ENCODE assay signal across 8 cellular contexts in the genomic region with DNA sequence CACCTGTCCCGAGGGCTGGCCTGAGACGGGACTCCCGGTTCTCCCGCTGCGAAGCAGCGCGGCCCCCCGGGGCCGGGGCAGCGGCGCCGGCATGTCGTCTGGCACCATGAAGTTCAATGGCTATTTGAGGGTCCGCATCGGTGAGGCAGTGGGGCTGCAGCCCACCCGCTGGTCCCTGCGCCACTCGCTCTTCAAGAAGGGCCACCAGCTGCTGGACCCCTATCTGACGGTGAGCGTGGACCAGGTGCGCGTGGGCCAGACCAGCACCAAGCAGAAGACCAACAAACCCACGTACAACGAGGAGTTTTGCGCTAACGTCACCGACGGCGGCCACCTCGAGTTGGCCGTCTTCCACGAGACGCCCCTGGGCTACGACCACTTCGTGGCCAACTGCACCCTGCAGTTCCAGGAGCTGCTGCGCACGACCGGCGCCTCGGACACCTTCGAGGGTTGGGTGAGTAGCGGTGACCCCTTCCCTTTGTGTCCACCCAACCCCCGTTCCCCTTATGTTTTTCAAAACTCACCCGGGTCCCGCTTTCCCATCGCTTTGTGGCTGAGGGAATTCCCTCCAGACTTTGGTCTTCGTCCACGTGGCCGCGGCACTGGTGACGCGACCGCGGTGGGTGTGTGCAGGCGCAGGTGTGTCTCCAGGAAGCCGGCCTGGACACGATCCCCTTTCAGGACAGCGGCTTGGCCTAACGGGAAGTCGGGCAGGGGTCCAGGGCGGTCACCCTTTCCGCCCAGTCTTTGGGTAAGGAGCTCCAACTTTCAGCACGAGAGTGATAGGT. TPM values are rescaled to one million over a fixed set of nuclear protein-coding genes. Genes with fewer than 3 reads are reported as not detected.
DNase-seq lines count a peak whose midpoint lies in the region; ATAC-seq and TF ChIP-seq lines count a peak whose summit lies in the region.

No MANE protein-coding gene starts in this region.

- no peak for TF ChIP-seq CTCF in GM23338 (conservative IDR thresholded peaks at IDR 0.05; ENCODE audit: low read depth in 2 of 2)
- TF ChIP-seq CTCF in nephron progenitor cell (IDR thresholded peaks at IDR 0.05), result no peak

- intact Hi-C loops in activated CD4-positive, alpha-beta T cell treated with anti-CD3 and anti-CD28 coated beads for 36 hours (cut with DNase I, micrococcal nuclease), result loop anchor here (2.0 to 5.0 kb wide), 2 partner anchors 131 to 375 kb away; a partner anchor contains a TSS

- H3K9me3 Mint-ChIP-seq in GM23338 (peaks cover 9% of the 10 kb centered on the region), nephron progenitor cell (peaks cover 33% of the 10 kb centered on the region)
- peaks cover 1% of the 10 kb centered on the region for H3K9me3 Mint-ChIP-seq in activated CD4-positive, alpha-beta T cell treated with anti-CD3 and anti-CD28 coated beads for 36 hours (ENCODE audit: low read depth)

- H3K4me3 ChIP-seq in ACC112 (ENCODE audit: low read depth, low read length) (peak overlapping the region; percentile 86), GM23338 (peak overlapping the region; percentile 80)

- peaks cover 11% of the 10 kb centered on the region for H3K4me1 Mint-ChIP-seq in GM23338
- H3K4me1 Mint-ChIP-seq in activated CD4-positive, alpha-beta T cell treated with anti-CD3 and anti-CD28 coated beads for 36 hours, result peaks cover 33% of the 10 kb centered on the region
- H3K4me1 Mint-ChIP-seq in nephron progenitor cell, result peaks cover 6% of the 10 kb centered on the region

- CTCF ChIA-PET in activated CD4-positive, alpha-beta T cell treated with anti-CD3 and anti-CD28 coated beads for 36 hours (lab: Charles Lee), result interaction anchor here (0.6 to 3.7 kb wide), 13 partner anchors 12 to 345 kb away, joined by 3 to 17 read pairs (median 3); no protein-coding TSS in a partner anchor

- H2AFZ ChIP-seq in ACC112 (ENCODE audit: low read length, unreplicated experiment) (peak overlapping the region; percentile 86), GM23338 (peak overlapping the region; percentile 100)

- ATAC-seq in GM23338, result peak; percentile 9
- peak; percentile 2 for ATAC-seq in activated CD4-positive, alpha-beta T cell treated with anti-CD3 and anti-CD28 coated beads for 36 hours
- no peak for ATAC-seq in HG02678 (IDR thresholded peaks at IDR 0.05; ENCODE audit: unreplicated experiment)
- no peak for ATAC-seq in GM18861 (IDR thresholded peaks at IDR 0.05; ENCODE audit: unreplicated experiment)

- peaks cover 5% of the 10 kb centered on the region; the same call in 2 of the 3 replicates for H3K36me3 Mint-ChIP-seq in GM23338 (ENCODE audit: low read depth)
- H3K36me3 Mint-ChIP-seq in activated CD4-positive, alpha-beta T cell treated with anti-CD3 and anti-CD28 coated beads for 36 hours (ENCODE audit: low read depth), result peaks cover 38% of the 10 kb centered on the region
- no peaks in the 10 kb centered on the region for H3K36me3 Mint-ChIP-seq in nephron progenitor cell (ENCODE audit: low read depth)

- peak overlapping the region; percentile 78 for H3K4me3 Mint-ChIP-seq in GM23338
- peak overlapping the region; percentile 92 for H3K4me3 Mint-ChIP-seq in activated CD4-positive, alpha-beta T cell treated with anti-CD3 and anti-CD28 coated beads for 36 hours
- H3K4me3 Mint-ChIP-seq in nephron progenitor cell, result peak overlapping the region; percentile 75

- H3K36me3 ChIP-seq in ACC112 (ENCODE audit: insufficient read depth, low read length) (no peaks in the 10 kb centered on the region), GM23338 (ENCODE audit: insufficient read depth) (no peaks in the 10 kb centered on the region)

- peak; percentile 43 for DNase-seq in GM23338 (ENCODE audit: low spot score)
- peak; percentile 61 for DNase-seq in activated CD4-positive, alpha-beta T cell treated with anti-CD3 and anti-CD28 coated beads for 36 hours
- DNase-seq in erythroblast (lab: John Stamatoyannopoulos, UW), result peak; percentile 10 to 12
- no peak for DNase-seq in nephron progenitor cell
- no peak for DNase-seq in AG08395 (ENCODE audit: low spot score)

- H3K27me3 ChIP-seq in ACC112 (ENCODE audit: insufficient read depth, low read length) (peaks cover 28% of the 10 kb centered on the region), GM23338 (ENCODE audit: insufficient read depth) (peaks cover 48% of the 10 kb centered on the region)

- H3K27ac Mint-ChIP-seq in GM23338, result no peak overlapping the region
- H3K27ac Mint-ChIP-seq in activated CD4-positive, alpha-beta T cell treated with anti-CD3 and anti-CD28 coated beads for 36 hours, result peak overlapping the region; percentile 94
- H3K27ac Mint-ChIP-seq in nephron progenitor cell, result no peak overlapping the region

- no peaks in the 10 kb centered on the region for H4K20me1 ChIP-seq in GM23338 (replicated peaks; ENCODE audit: insufficient read depth)

- POLR2A ChIA-PET in activated CD4-positive, alpha-beta T cell treated with anti-CD3 and anti-CD28 coated beads for 36 hours (lab: Charles Lee), result interaction anchor here (0.8 to 1.1 kb wide), 2 partner anchors 22 to 66 kb away, joined by 3 read pairs; no protein-coding TSS in a partner anchor

- H3K27ac ChIP-seq in ACC112 (ENCODE audit: low read depth, low read length) (no peak overlapping the region), GM23338 (ENCODE audit: low read depth) (no peak overlapping the region)

- no peaks in the 10 kb centered on the region; the same call in 1 of the 2 replicates for H3F3A ChIP-seq in GM23338 (replicated peaks; ENCODE audit: low read depth)

- H3K27me3 Mint-ChIP-seq in GM23338 (ENCODE audit: insufficient read depth, low read depth, poor library complexity), result peaks cover 22% of the 10 kb centered on the region
- H3K27me3 Mint-ChIP-seq in activated CD4-positive, alpha-beta T cell treated with anti-CD3 and anti-CD28 coated beads for 36 hours, result no peaks in the 10 kb centered on the region
- H3K27me3 Mint-ChIP-seq in nephron progenitor cell (ENCODE audit: low read depth, poor library complexity), result peaks cover 53% of the 10 kb centered on the region

- H3K79me2 ChIP-seq in ACC112 (ENCODE audit: control insufficient read depth, insufficient read depth, low read length, unreplicated experiment) (no peaks in the 10 kb centered on the region), GM23338 (replicated peaks; ENCODE audit: insufficient read depth) (no peaks in the 10 kb centered on the region)

- peak overlapping the region; percentile 94 for H3K4me2 ChIP-seq in GM23338

- H3K9me2 ChIP-seq in GM23338 (ENCODE audit: insufficient read depth), result no peaks in the 10 kb centered on the region

- H3K4me1 ChIP-seq in ACC112 (ENCODE audit: control insufficient read depth, insufficient read depth, low read length, unreplicated experiment) (peaks cover 7% of the 10 kb centered on the region), GM23338 (ENCODE audit: insufficient read depth) (peaks cover 4% of the 10 kb centered on the region; the same call in 1 of the 2 replicates)

- no peak for TF ChIP-seq POLR2A in erythroblast (IDR thresholded peaks at IDR 0.05; ENCODE audit: low read length)

TF ChIP-seq in GM23338, 12 proteins besides CTCF, POLR2A, EP300 and RAD21:
- TF ChIP-seq ZNF331 (CRISPR knock-in tag; IDR thresholded peaks at IDR 0.05; ENCODE audit: low read depth), result no peak
- peak; percentile 43 for TF ChIP-seq EZH2phosphoT487 (IDR thresholded peaks at IDR 0.05; ENCODE audit: unreplicated experiment)
- TF ChIP-seq STAT1 (IDR thresholded peaks at IDR 0.05; ENCODE audit: unreplicated experiment), result no peak
- TF ChIP-seq EZH2 (IDR thresholded peaks at IDR 0.05; ENCODE audit: low read depth, unreplicated experiment), result peak; percentile 89
- TF ChIP-seq, protein P1, sequence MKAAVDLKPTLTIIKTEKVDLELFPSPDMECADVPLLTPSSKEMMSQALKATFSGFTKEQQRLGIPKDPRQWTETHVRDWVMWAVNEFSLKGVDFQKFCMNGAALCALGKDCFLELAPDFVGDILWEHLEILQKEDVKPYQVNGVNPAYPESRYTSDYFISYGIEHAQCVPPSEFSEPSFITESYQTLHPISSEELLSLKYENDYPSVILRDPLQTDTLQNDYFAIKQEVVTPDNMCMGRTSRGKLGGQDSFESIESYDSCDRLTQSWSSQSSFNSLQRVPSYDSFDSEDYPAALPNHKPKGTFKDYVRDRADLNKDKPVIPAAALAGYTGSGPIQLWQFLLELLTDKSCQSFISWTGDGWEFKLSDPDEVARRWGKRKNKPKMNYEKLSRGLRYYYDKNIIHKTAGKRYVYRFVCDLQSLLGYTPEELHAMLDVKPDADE (IDR thresholded peaks at IDR 0.05), result no peak
TF ChIP-seq in GM23338: peak in this region for 2.

RNA-seq across cellular contexts. Expression of a gene that starts 0.8 kb away (rescaled TPM):
- total RNA-seq in GM23338 (2014; rRNA removed; shearing (Covaris generic)), result 10.0 and 10.1 TPM in 2 replicates
- 5.3 and 5.4 TPM in 2 replicates for polyA plus RNA-seq in GM23338 (2016; fragmentation: Nextera tagmentation; extraction: Ambion mirVana)
- total RNA-seq in activated CD4-positive, alpha-beta T cell treated with anti-CD3 and anti-CD28 coated beads for 36 hours, result 100 to 1,000 TPM; 109 to 145 TPM

RNA-seq across cellular contexts. Expression of a gene that starts 41.1 kb away (rescaled TPM):
- 12.8 and 22.9 TPM in 2 replicates for total RNA-seq in GM23338 (2014; rRNA removed; shearing (Covaris generic))
- 7.2 and 7.4 TPM in 2 replicates for polyA plus RNA-seq in GM23338 (2016; fragmentation: Nextera tagmentation; extraction: Ambion mirVana)
- 1 to 10 TPM; 1.3 to 2.1 TPM for total RNA-seq in activated CD4-positive, alpha-beta T cell treated with anti-CD3 and anti-CD28 coated beads for 36 hours

Comparison
In these comparisons a context has a peak if more than half of its experiments do, and no peak if none do; other contexts are left out.
1. ATAC-seq: peak in GM23338 (single experiment) and activated CD4-positive, alpha-beta T cell treated with anti-CD3 and anti-CD28 coated beads for 36 hours (single experiment); none in HG02678 (single experiment) and GM18861 (single experiment).
2. DNase-seq: peak in GM23338 (single experiment), activated CD4-positive, alpha-beta T cell treated with anti-CD3 and anti-CD28 coated beads for 36 hours (single experiment) and erythroblast (2 of 2); none in nephron progenitor cell (single experiment) and AG08395 (single experiment).
3. Peak in every context shown above with its lines, with median percentiles within 50 percentile points of each other: H3K4me3 Mint-ChIP-seq.